ENCODE assay signal across 9 cellular contexts in genomic region chr19:35774274-35775045, GRCh38. TPM values are rescaled to one million over a fixed set of nuclear protein-coding genes. Genes with fewer than 3 reads are reported as not detected.
DNase-seq lines count a peak whose midpoint lies in the region; ATAC-seq and TF ChIP-seq lines count a peak whose summit lies in the region.
"Had no signal": no experiment of that assay in that cellular context is flagged by ENCODE, and none has a peak within 500 bp of the region (broad histone marks: within the 10 kb centered on the region; RNA-seq: fewer than 3 reads in every experiment).

No MANE protein-coding gene starts in this region.

- peak overlapping the region; percentile 72; the same call in 1 of the 2 replicates for H3K27ac ChIP-seq in RWPE1
- H3K27ac ChIP-seq in smooth muscle cell (ENCODE audit: low read depth), result no peak overlapping the region

- POLR2A ChIA-PET in RWPE1 (lab: Yijun Ruan, JAX; ENCODE audit: low non-redundant PET), result no interaction called here

- TF ChIP-seq CTCF in RWPE1 (conservative IDR thresholded peaks at IDR 0.05; ENCODE audit: low read depth) (no peak), fibroblast of the aortic adventitia (IDR thresholded peaks at IDR 0.05; ENCODE audit: insufficient read depth, low read length) (no peak), smooth muscle cell (IDR thresholded peaks at IDR 0.05; ENCODE audit: borderline replicate concordance, insufficient read depth, poor library complexity, severe bottlenecking) (no peak)

- WGBS in smooth muscle cell (ENCODE audit: low lambda C conversion rate), result 66% methylated on average over 16 of the region's 16 CpGs

- H3K9ac ChIP-seq in smooth muscle cell (ENCODE audit: low read depth), result no peak overlapping the region

- no peaks in the 10 kb centered on the region for H3K36me3 ChIP-seq in smooth muscle cell (ENCODE audit: low read depth)

- H3F3A ChIP-seq in smooth muscle cell (ENCODE audit: low read depth), result no peaks in the 10 kb centered on the region

- DNase-seq in NCI-H1417 (lab: John Stamatoyannopoulos, UW), result peak; percentile 16 to 66 (median 53)
- no peak for DNase-seq in NCI-H1417 treated with DMSO at 0.1 percent for 48 hours (lab: John Stamatoyannopoulos, UW)
- DNase-seq in RWPE1 (ENCODE audit: low spot score), result no peak
- peak; percentile 1 for DNase-seq in fibroblast of the aortic adventitia (ENCODE audit: low read depth)
- no peak for DNase-seq in smooth muscle cell (lab: John Stamatoyannopoulos, UW; ENCODE audit: unreplicated experiment)
- no peak for DNase-seq in EL

- H4K20me1 ChIP-seq in smooth muscle cell (ENCODE audit: low read depth), result no peaks in the 10 kb centered on the region

- H3K27me3 ChIP-seq in smooth muscle cell (ENCODE audit: low read depth), result no peaks in the 10 kb centered on the region

- no peaks in the 10 kb centered on the region for H3K79me2 ChIP-seq in smooth muscle cell (ENCODE audit: low read depth)

- peak overlapping the region; percentile 90 for H3K4me2 ChIP-seq in smooth muscle cell

- H3K4me3 ChIP-seq in fibroblast of the aortic adventitia (ENCODE audit: low read depth, low read length) (peak overlapping the region; percentile 55), smooth muscle cell (peak overlapping the region; percentile 83)

- H2AFZ ChIP-seq in smooth muscle cell (ENCODE audit: low read depth), result no peak overlapping the region

- CTCF ChIA-PET in RWPE1 (lab: Yijun Ruan, JAX), result no interaction called here

- no peaks in the 10 kb centered on the region for H3K9me3 ChIP-seq in smooth muscle cell (replicated peaks; ENCODE audit: low read depth)
- H3K9me3 ChIP-seq: mucosa of descending colon had no signal

- peaks cover 6% of the 10 kb centered on the region for H3K4me1 ChIP-seq in smooth muscle cell (ENCODE audit: low read depth)

- ATAC-seq in HG03045 (IDR thresholded peaks at IDR 0.05; ENCODE audit: unreplicated experiment) (no peak), GM18498 (IDR thresholded peaks at IDR 0.05; ENCODE audit: unreplicated experiment) (no peak)

RNA-seq across cellular contexts. Expression of gene ARHGAP33, which starts 0.9 kb away (rescaled TPM):
- total RNA-seq in fibroblast of the aortic adventitia (ENCODE audit: low replicate concordance) (5.3 and 7.4 TPM in 2 replicates), smooth muscle cell (5.3 and 8.2 TPM in 2 replicates)
- polyA plus RNA-seq in smooth muscle cell, result 5.7 and 14.0 TPM in 2 replicates

RNA-seq across cellular contexts. Expression of gene PROSER3, which starts 16.5 kb away (rescaled TPM):
- total RNA-seq in fibroblast of the aortic adventitia (ENCODE audit: low replicate concordance), result 4.5 and 10.8 TPM in 2 replicates
- 6.1 and 13.7 TPM in 2 replicates for total RNA-seq in smooth muscle cell
- polyA plus RNA-seq in smooth muscle cell, result 24.8 and 32.3 TPM in 2 replicates

RNA-seq across cellular contexts. Expression of gene HSPB6, which starts 17.6 kb away (rescaled TPM):
- total RNA-seq in fibroblast of the aortic adventitia (ENCODE audit: low replicate concordance), result 297 and 713 TPM in 2 replicates
- total RNA-seq in smooth muscle cell, result 19.1 and 20.6 TPM in 2 replicates
- 173 and 254 TPM in 2 replicates for polyA plus RNA-seq in smooth muscle cell

RNA-seq across cellular contexts. Expression of gene LIN37, which starts 26.1 kb away (rescaled TPM):
- total RNA-seq in fibroblast of the aortic adventitia (ENCODE audit: low replicate concordance) (5.4 and 15.3 TPM in 2 replicates), smooth muscle cell (17.8 and 20.3 TPM in 2 replicates)
- 16.4 and 24.2 TPM in 2 replicates for polyA plus RNA-seq in smooth muscle cell

RNA-seq across cellular contexts. Expression of gene PSENEN, which starts 29.0 kb away (rescaled TPM):
- 14.7 and 19.5 TPM in 2 replicates for total RNA-seq in fibroblast of the aortic adventitia (ENCODE audit: low replicate concordance)
- total RNA-seq in smooth muscle cell, result 53.3 and 65.4 TPM in 2 replicates
- polyA plus RNA-seq in smooth muscle cell, result 137 and 167 TPM in 2 replicates

Comparison
In these comparisons a context has a peak if more than half of its experiments do, and no peak if none do; other contexts are left out.
1. DNase-seq: peak in NCI-H1417 (3 of 3) and fibroblast of the aortic adventitia (single experiment); none in NCI-H1417 treated with DMSO at 0.1 percent for 48 hours (single experiment), RWPE1 (single experiment), smooth muscle cell (single experiment) and EL (single experiment).
2. RNA of gene HSPB6, which starts 17.6 kb away (total RNA-seq): 297 to 713 TPM in fibroblast of the aortic adventitia; 19.1 to 20.6 TPM in smooth muscle cell; every median in the first group is over 10 times any median in the second.